1 cellular context compared by ENCODE assay signal in genomic region chr16:75555707-75556512, GRCh38.
TF ChIP-seq lines count a peak whose summit lies in the region.

A gene with protein sequence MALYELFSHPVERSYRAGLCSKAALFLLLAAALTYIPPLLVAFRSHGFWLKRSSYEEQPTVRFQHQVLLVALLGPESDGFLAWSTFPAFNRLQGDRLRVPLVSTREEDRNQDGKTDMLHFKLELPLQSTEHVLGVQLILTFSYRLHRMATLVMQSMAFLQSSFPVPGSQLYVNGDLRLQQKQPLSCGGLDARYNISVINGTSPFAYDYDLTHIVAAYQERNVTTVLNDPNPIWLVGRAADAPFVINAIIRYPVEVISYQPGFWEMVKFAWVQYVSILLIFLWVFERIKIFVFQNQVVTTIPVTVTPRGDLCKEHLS (minus strand): TSS chr16:75556252. CDS start chr16:75556209, 43 bp downstream.

TF ChIP-seq in HepG2, 621 proteins besides CTCF, POLR2A, EP300 and RAD21 (continued from another document and continues in another):
- TF ChIP-seq, protein P1, sequence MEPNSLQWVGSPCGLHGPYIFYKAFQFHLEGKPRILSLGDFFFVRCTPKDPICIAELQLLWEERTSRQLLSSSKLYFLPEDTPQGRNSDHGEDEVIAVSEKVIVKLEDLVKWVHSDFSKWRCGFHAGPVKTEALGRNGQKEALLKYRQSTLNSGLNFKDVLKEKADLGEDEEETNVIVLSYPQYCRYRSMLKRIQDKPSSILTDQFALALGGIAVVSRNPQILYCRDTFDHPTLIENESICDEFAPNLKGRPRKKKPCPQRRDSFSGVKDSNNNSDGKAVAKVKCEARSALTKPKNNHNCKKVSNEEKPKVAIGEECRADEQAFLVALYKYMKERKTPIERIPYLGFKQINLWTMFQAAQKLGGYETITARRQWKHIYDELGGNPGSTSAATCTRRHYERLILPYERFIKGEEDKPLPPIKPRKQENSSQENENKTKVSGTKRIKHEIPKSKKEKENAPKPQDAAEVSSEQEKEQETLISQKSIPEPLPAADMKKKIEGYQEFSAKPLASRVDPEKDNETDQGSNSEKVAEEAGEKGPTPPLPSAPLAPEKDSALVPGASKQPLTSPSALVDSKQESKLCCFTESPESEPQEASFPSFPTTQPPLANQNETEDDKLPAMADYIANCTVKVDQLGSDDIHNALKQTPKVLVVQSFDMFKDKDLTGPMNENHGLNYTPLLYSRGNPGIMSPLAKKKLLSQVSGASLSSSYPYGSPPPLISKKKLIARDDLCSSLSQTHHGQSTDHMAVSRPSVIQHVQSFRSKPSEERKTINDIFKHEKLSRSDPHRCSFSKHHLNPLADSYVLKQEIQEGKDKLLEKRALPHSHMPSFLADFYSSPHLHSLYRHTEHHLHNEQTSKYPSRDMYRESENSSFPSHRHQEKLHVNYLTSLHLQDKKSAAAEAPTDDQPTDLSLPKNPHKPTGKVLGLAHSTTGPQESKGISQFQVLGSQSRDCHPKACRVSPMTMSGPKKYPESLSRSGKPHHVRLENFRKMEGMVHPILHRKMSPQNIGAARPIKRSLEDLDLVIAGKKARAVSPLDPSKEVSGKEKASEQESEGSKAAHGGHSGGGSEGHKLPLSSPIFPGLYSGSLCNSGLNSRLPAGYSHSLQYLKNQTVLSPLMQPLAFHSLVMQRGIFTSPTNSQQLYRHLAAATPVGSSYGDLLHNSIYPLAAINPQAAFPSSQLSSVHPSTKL (CRISPR knock-in tag; IDR thresholded peaks at IDR 0.05): no peak
- TF ChIP-seq RFXAP (CRISPR knock-in tag; IDR thresholded peaks at IDR 0.05; ENCODE audit: borderline replicate concordance) (peak; percentile 98), TGIF2 (CRISPR knock-in tag; IDR thresholded peaks at IDR 0.05) (peak; percentile 40; the same call in 1 of the 2 replicates), MAZ (IDR thresholded peaks at IDR 0.05; ENCODE audit: borderline replicate concordance, low read depth, low read length) (0 out of 2 replicates have a peak, but pooled peaks have one; percentile 40), MAZ (CRISPR knock-in tag; IDR thresholded peaks at IDR 0.05; ENCODE audit: low read depth) (peak; percentile 44), KDM3A (CRISPR knock-in tag; IDR thresholded peaks at IDR 0.05; ENCODE audit: low read depth) (peak; percentile 76; the same call in 1 of the 2 replicates), ZNF777 (CRISPR knock-in tag; IDR thresholded peaks at IDR 0.05) (peak; percentile 79), HOXA5 (CRISPR knock-in tag; IDR thresholded peaks at IDR 0.05) (peak; percentile 67; the same call in 1 of the 2 replicates), RBM22 (optimal IDR thresholded peaks at IDR 0.05; ENCODE audit: low read length) (peak; percentile 98), ZNF350 (CRISPR knock-in tag; IDR thresholded peaks at IDR 0.05; ENCODE audit: borderline replicate concordance, low read depth) (peak; percentile 89; the same call in 1 of the 2 replicates), KLF13 (CRISPR knock-in tag; IDR thresholded peaks at IDR 0.05) (peak; percentile 2; the same call in 1 of the 2 replicates), FOXC1 (CRISPR knock-in tag; IDR thresholded peaks at IDR 0.05; ENCODE audit: borderline replicate concordance) (peak; percentile 51; the same call in 1 of the 2 replicates), ZNF484 (CRISPR knock-in tag; IDR thresholded peaks at IDR 0.05; ENCODE audit: borderline replicate concordance, low read depth) (no peak), CBX1 (IDR thresholded peaks at IDR 0.05; ENCODE audit: low read depth) (no peak), E2F2 (CRISPR knock-in tag; IDR thresholded peaks at IDR 0.05; ENCODE audit: borderline replicate concordance) (peak; percentile 71; the same call in 1 of the 2 replicates), MYNN (CRISPR knock-in tag; IDR thresholded peaks at IDR 0.05; ENCODE audit: low read depth) (no peak), ZEB1 (IDR thresholded peaks at IDR 0.05; ENCODE audit: insufficient replicate concordance, low read depth) (no peak), ZNF510 (CRISPR knock-in tag; IDR thresholded peaks at IDR 0.05; ENCODE audit: low read depth) (no peak), HES4 (CRISPR knock-in tag; IDR thresholded peaks at IDR 0.05; ENCODE audit: borderline replicate concordance) (peak; percentile 90; the same call in 1 of the 2 replicates), KAT2B (IDR thresholded peaks at IDR 0.05; ENCODE audit: borderline replicate concordance, low read depth, low read length) (no peak), ZNF790 (CRISPR knock-in tag; IDR thresholded peaks at IDR 0.05; ENCODE audit: borderline replicate concordance) (no peak), ZNF547 (CRISPR knock-in tag; IDR thresholded peaks at IDR 0.05) (peak; percentile 94), ZNF619 (CRISPR knock-in tag; IDR thresholded peaks at IDR 0.05) (peak; percentile 83; the same call in 1 of the 2 replicates), NR2F1 (CRISPR knock-in tag; IDR thresholded peaks at IDR 0.05) (no peak), ZNF414 (CRISPR knock-in tag; IDR thresholded peaks at IDR 0.05) (no peak), ZNF232 (CRISPR knock-in tag; IDR thresholded peaks at IDR 0.05; ENCODE audit: borderline replicate concordance) (no peak), BRF2 (CRISPR knock-in tag; IDR thresholded peaks at IDR 0.05) (0 out of 2 replicates have a peak, but pooled peaks have one; percentile 10), KAT8 (CRISPR knock-in tag; IDR thresholded peaks at IDR 0.05) (peak; percentile 63), ZNF761 (CRISPR knock-in tag; conservative IDR thresholded peaks at IDR 0.05) (no peak; the same call in 1 of the 2 replicates), ZBTB7A (CRISPR knock-in tag; IDR thresholded peaks at IDR 0.05) (0 out of 2 replicates have a peak, but pooled peaks have one; percentile 61), TEF (CRISPR knock-in tag; IDR thresholded peaks at IDR 0.05) (no peak), ZNF337 (CRISPR knock-in tag; IDR thresholded peaks at IDR 0.05; ENCODE audit: borderline replicate concordance, low read depth) (peak; percentile 64; the same call in 1 of the 2 replicates), RAD51 (IDR thresholded peaks at IDR 0.05; ENCODE audit: borderline replicate concordance) (no peak), THAP11 (CRISPR knock-in tag; IDR thresholded peaks at IDR 0.05) (peak; percentile 78), LRRFIP1 (CRISPR knock-in tag; conservative IDR thresholded peaks at IDR 0.05) (no peak), HOXA7 (CRISPR knock-in tag; IDR thresholded peaks at IDR 0.05) (no peak), PAX8 (CRISPR knock-in tag; IDR thresholded peaks at IDR 0.05; ENCODE audit: borderline replicate concordance) (peak; percentile 89; the same call in 1 of the 2 replicates), MED13 (CRISPR knock-in tag; IDR thresholded peaks at IDR 0.05) (no peak), ZNF652 (CRISPR knock-in tag; IDR thresholded peaks at IDR 0.05; ENCODE audit: borderline replicate concordance, low read depth) (no peak), IRF2 (CRISPR knock-in tag; IDR thresholded peaks at IDR 0.05) (peak; percentile 62), KDM2A (CRISPR knock-in tag; IDR thresholded peaks at IDR 0.05; ENCODE audit: borderline replicate concordance, low read depth) (peak; percentile 39)
- TF ChIP-seq, protein P2, sequence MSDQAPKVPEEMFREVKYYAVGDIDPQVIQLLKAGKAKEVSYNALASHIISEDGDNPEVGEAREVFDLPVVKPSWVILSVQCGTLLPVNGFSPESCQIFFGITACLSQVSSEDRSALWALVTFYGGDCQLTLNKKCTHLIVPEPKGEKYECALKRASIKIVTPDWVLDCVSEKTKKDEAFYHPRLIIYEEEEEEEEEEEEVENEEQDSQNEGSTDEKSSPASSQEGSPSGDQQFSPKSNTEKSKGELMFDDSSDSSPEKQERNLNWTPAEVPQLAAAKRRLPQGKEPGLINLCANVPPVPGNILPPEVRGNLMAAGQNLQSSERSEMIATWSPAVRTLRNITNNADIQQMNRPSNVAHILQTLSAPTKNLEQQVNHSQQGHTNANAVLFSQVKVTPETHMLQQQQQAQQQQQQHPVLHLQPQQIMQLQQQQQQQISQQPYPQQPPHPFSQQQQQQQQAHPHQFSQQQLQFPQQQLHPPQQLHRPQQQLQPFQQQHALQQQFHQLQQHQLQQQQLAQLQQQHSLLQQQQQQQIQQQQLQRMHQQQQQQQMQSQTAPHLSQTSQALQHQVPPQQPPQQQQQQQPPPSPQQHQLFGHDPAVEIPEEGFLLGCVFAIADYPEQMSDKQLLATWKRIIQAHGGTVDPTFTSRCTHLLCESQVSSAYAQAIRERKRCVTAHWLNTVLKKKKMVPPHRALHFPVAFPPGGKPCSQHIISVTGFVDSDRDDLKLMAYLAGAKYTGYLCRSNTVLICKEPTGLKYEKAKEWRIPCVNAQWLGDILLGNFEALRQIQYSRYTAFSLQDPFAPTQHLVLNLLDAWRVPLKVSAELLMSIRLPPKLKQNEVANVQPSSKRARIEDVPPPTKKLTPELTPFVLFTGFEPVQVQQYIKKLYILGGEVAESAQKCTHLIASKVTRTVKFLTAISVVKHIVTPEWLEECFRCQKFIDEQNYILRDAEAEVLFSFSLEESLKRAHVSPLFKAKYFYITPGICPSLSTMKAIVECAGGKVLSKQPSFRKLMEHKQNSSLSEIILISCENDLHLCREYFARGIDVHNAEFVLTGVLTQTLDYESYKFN (CRISPR knock-in tag; conservative IDR thresholded peaks at IDR 0.05): peak; percentile 35
- TF ChIP-seq, protein P3, sequence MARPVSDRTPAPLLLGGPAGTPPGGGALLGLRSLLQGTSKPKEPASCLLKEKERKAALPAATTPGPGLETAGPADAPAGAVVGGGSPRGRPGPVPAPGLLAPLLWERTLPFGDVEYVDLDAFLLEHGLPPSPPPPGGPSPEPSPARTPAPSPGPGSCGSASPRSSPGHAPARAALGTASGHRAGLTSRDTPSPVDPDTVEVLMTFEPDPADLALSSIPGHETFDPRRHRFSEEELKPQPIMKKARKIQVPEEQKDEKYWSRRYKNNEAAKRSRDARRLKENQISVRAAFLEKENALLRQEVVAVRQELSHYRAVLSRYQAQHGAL (CRISPR knock-in tag; IDR thresholded peaks at IDR 0.05; ENCODE audit: not compliant biosample characterization): no peak
- TF ChIP-seq, protein P4, sequence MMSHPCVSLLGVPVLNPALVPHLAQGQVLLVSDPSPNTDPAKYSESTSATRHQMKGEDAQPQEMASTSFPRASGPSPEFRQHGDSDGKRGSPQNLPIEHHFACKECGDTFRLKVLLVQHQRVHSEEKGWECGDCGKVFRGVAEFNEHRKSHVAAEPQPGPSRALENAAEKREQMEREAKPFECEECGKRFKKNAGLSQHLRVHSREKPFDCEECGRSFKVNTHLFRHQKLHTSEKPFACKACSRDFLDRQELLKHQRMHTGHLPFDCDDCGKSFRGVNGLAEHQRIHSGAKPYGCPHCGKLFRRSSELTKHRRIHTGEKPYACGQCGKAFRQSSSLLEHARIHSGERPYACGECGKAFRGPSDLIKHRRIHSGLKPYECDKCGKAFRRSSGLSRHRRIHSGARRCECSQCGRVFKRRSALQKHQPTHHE (CRISPR knock-in tag; IDR thresholded peaks at IDR 0.05; ENCODE audit: borderline replicate concordance): peak; percentile 78; the same call in 1 of the 2 replicates
- TF ChIP-seq, protein P5, sequence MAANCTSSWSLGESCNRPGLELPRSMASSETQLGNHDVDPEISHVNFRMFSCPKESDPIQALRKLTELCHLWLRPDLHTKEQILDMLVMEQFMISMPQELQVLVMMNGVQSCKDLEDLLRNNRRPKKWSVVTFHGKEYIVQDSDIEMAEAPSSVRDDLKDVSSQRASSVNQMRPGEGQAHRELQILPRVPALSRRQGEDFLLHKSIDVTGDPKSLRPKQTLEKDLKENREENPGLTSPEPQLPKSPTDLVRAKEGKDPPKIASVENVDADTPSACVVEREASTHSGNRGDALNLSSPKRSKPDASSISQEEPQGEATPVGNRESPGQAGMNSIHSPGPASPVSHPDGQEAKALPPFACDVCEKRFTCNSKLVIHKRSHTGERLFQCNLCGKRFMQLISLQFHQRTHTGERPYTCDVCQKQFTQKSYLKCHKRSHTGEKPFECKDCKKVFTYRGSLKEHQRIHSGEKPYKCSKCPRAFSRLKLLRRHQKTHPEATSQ (CRISPR knock-in tag; IDR thresholded peaks at IDR 0.05; ENCODE audit: borderline replicate concordance): 0 out of 2 replicates have a peak, but pooled peaks have one; percentile 2
